In the genomic region with DNA sequence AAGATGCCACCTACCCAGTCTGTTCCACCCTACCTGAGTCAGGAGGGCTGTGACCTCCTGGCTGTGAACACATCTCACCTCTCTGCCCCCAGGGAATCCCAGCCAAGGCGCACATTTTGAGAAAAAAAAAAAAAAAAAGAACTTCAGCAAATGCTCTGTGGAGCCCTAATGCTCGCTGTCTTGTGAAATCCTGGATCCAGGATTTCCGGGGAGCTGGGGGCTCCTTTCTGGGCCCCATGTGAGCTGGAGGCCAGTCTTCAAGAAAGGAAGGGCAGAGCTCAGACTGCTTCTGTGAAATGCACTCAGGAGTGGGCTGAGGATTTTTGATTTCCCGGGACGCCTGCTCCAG, we compare ENCODE assay signal across 1 cellular context.
A peak's percentile ranks its signal among the peaks of the same experiment; 100 is the strongest.
TF ChIP-seq lines count a peak whose summit lies in the region.

No MANE protein-coding gene starts in this region.

TF ChIP-seq in HepG2, 621 proteins besides CTCF, POLR2A, EP300 and RAD21 (continued from another document and continues in another):
- TF ChIP-seq SIX1 (CRISPR knock-in tag; IDR thresholded peaks at IDR 0.05; ENCODE audit: borderline replicate concordance) (0 out of 2 replicates have a peak, but pooled peaks have one; percentile 28), ZNF670 (CRISPR knock-in tag; IDR thresholded peaks at IDR 0.05; ENCODE audit: borderline replicate concordance) (0 out of 2 replicates have a peak, but pooled peaks have one; percentile 43), EHMT2 (IDR thresholded peaks at IDR 0.05; ENCODE audit: borderline replicate concordance, low read depth, low read length) (no peak), GZF1 (CRISPR knock-in tag; IDR thresholded peaks at IDR 0.05) (peak; percentile 63; the same call in 1 of the 2 replicates), MLLT10 (CRISPR knock-in tag; IDR thresholded peaks at IDR 0.05) (no peak), ZNF776 (CRISPR knock-in tag; IDR thresholded peaks at IDR 0.05) (no peak), ZNF883 (CRISPR knock-in tag; IDR thresholded peaks at IDR 0.05; ENCODE audit: not compliant biosample characterization) (no peak), ZKSCAN1 (IDR thresholded peaks at IDR 0.05; ENCODE audit: low read length) (no peak), ZNF761 (CRISPR knock-in tag; conservative IDR thresholded peaks at IDR 0.05) (no peak), ZNF441 (CRISPR knock-in tag; IDR thresholded peaks at IDR 0.05; ENCODE audit: borderline replicate concordance) (peak; percentile 55; the same call in 1 of the 2 replicates), CEBPG (CRISPR knock-in tag; IDR thresholded peaks at IDR 0.05) (0 out of 2 replicates have a peak, but pooled peaks have one; percentile 6), TAF1 (CRISPR knock-in tag; IDR thresholded peaks at IDR 0.05) (no peak), ZNF282 (IDR thresholded peaks at IDR 0.05; ENCODE audit: partially characterized antibody) (no peak), KLF16 (CRISPR knock-in tag; IDR thresholded peaks at IDR 0.05) (no peak)
- TF ChIP-seq, protein P1, sequence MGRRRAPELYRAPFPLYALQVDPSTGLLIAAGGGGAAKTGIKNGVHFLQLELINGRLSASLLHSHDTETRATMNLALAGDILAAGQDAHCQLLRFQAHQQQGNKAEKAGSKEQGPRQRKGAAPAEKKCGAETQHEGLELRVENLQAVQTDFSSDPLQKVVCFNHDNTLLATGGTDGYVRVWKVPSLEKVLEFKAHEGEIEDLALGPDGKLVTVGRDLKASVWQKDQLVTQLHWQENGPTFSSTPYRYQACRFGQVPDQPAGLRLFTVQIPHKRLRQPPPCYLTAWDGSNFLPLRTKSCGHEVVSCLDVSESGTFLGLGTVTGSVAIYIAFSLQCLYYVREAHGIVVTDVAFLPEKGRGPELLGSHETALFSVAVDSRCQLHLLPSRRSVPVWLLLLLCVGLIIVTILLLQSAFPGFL (CRISPR knock-in tag; IDR thresholded peaks at IDR 0.05), result no peak
- TF ChIP-seq, protein P2, sequence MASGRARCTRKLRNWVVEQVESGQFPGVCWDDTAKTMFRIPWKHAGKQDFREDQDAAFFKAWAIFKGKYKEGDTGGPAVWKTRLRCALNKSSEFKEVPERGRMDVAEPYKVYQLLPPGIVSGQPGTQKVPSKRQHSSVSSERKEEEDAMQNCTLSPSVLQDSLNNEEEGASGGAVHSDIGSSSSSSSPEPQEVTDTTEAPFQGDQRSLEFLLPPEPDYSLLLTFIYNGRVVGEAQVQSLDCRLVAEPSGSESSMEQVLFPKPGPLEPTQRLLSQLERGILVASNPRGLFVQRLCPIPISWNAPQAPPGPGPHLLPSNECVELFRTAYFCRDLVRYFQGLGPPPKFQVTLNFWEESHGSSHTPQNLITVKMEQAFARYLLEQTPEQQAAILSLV (CRISPR knock-in tag; IDR thresholded peaks at IDR 0.05; ENCODE audit: borderline replicate concordance), result no peak
- TF ChIP-seq, protein P3, sequence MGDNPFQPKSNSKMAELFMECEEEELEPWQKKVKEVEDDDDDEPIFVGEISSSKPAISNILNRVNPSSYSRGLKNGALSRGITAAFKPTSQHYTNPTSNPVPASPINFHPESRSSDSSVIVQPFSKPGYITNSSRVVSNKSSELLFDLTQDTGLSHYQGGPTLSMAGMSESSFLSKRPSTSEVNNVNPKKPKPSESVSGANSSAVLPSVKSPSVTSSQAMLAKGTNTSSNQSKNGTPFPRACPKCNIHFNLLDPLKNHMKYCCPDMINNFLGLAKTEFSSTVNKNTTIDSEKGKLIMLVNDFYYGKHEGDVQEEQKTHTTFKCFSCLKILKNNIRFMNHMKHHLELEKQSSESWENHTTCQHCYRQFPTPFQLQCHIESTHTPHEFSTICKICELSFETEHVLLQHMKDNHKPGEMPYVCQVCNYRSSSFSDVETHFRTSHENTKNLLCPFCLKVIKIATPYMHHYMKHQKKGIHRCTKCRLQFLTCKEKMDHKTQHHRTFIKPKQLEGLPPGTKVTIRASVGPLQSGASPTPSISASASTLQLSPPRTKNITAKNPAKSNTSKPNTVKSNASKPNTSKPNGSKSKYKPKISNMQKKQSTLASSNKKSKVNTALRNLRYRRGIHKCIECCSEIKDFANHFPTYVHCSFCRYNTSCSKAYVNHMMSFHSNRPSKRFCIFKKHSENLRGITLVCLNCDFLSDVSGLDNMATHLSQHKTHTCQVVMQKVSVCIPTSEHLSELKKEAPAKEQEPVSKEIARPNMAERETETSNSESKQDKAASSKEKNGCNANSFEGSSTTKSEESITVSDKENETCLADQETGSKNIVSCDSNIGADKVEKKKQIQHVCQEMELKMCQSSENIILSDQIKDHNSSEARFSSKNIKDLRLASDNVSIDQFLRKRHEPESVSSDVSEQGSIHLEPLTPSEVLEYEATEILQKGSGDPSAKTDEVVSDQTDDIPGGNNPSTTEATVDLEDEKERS (CRISPR knock-in tag; IDR thresholded peaks at IDR 0.05), result 0 out of 2 replicates have a peak, but pooled peaks have one; percentile 18
- TF ChIP-seq, protein P4, sequence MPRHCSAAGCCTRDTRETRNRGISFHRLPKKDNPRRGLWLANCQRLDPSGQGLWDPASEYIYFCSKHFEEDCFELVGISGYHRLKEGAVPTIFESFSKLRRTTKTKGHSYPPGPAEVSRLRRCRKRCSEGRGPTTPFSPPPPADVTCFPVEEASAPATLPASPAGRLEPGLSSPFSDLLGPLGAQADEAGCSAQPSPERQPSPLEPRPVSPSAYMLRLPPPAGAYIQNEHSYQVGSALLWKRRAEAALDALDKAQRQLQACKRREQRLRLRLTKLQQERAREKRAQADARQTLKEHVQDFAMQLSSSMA (CRISPR knock-in tag; IDR thresholded peaks at IDR 0.05), result 0 out of 2 replicates have a peak, but pooled peaks have one; percentile 28
- TF ChIP-seq, protein P5, sequence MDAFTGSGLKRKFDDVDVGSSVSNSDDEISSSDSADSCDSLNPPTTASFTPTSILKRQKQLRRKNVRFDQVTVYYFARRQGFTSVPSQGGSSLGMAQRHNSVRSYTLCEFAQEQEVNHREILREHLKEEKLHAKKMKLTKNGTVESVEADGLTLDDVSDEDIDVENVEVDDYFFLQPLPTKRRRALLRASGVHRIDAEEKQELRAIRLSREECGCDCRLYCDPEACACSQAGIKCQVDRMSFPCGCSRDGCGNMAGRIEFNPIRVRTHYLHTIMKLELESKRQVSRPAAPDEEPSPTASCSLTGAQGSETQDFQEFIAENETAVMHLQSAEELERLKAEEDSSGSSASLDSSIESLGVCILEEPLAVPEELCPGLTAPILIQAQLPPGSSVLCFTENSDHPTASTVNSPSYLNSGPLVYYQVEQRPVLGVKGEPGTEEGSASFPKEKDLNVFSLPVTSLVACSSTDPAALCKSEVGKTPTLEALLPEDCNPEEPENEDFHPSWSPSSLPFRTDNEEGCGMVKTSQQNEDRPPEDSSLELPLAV (CRISPR knock-in tag; conservative IDR thresholded peaks at IDR 0.05; ENCODE audit: low read depth), result no peak
- TF ChIP-seq, protein P6, sequence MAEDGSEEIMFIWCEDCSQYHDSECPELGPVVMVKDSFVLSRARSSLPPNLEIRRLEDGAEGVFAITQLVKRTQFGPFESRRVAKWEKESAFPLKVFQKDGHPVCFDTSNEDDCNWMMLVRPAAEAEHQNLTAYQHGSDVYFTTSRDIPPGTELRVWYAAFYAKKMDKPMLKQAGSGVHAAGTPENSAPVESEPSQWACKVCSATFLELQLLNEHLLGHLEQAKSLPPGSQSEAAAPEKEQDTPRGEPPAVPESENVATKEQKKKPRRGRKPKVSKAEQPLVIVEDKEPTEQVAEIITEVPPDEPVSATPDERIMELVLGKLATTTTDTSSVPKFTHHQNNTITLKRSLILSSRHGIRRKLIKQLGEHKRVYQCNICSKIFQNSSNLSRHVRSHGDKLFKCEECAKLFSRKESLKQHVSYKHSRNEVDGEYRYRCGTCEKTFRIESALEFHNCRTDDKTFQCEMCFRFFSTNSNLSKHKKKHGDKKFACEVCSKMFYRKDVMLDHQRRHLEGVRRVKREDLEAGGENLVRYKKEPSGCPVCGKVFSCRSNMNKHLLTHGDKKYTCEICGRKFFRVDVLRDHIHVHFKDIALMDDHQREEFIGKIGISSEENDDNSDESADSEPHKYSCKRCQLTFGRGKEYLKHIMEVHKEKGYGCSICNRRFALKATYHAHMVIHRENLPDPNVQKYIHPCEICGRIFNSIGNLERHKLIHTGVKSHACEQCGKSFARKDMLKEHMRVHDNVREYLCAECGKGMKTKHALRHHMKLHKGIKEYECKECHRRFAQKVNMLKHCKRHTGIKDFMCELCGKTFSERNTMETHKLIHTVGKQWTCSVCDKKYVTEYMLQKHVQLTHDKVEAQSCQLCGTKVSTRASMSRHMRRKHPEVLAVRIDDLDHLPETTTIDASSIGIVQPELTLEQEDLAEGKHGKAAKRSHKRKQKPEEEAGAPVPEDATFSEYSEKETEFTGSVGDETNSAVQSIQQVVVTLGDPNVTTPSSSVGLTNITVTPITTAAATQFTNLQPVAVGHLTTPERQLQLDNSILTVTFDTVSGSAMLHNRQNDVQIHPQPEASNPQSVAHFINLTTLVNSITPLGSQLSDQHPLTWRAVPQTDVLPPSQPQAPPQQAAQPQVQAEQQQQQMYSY (CRISPR knock-in tag; IDR thresholded peaks at IDR 0.05), result peak; percentile 93
- TF ChIP-seq, protein P7, sequence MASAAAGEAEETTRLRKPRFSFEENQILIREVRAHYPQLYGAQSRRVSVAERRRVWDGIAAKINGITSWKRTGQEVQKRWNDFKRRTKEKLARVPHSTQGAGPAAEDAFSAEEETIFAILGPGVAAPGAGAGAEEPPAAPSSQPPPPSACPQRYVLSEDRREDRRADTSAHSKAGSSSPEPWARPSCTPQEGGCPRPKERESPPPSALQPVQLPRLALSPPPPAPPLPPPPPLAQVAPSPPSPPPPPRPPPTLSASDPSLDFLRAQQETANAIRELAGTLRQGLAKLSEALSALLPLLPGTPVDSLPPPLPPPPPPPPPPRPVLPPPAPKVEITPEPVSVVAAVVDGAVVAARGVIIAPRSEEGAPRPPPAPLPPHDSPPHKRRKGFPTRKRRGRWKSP (CRISPR knock-in tag; IDR thresholded peaks at IDR 0.05), result no peak
- TF ChIP-seq, protein P8, sequence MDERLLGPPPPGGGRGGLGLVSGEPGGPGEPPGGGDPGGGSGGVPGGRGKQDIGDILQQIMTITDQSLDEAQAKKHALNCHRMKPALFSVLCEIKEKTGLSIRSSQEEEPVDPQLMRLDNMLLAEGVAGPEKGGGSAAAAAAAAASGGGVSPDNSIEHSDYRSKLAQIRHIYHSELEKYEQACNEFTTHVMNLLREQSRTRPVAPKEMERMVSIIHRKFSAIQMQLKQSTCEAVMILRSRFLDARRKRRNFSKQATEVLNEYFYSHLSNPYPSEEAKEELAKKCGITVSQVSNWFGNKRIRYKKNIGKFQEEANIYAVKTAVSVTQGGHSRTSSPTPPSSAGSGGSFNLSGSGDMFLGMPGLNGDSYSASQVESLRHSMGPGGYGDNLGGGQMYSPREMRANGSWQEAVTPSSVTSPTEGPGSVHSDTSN (CRISPR knock-in tag; IDR thresholded peaks at IDR 0.05), result no peak
- TF ChIP-seq, protein P9, sequence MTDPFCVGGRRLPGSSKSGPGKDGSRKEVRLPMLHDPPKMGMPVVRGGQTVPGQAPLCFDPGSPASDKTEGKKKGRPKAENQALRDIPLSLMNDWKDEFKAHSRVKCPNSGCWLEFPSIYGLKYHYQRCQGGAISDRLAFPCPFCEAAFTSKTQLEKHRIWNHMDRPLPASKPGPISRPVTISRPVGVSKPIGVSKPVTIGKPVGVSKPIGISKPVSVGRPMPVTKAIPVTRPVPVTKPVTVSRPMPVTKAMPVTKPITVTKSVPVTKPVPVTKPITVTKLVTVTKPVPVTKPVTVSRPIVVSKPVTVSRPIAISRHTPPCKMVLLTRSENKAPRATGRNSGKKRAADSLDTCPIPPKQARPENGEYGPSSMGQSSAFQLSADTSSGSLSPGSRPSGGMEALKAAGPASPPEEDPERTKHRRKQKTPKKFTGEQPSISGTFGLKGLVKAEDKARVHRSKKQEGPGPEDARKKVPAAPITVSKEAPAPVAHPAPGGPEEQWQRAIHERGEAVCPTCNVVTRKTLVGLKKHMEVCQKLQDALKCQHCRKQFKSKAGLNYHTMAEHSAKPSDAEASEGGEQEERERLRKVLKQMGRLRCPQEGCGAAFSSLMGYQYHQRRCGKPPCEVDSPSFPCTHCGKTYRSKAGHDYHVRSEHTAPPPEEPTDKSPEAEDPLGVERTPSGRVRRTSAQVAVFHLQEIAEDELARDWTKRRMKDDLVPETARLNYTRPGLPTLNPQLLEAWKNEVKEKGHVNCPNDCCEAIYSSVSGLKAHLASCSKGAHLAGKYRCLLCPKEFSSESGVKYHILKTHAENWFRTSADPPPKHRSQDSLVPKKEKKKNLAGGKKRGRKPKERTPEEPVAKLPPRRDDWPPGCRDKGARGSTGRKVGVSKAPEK (CRISPR knock-in tag; IDR thresholded peaks at IDR 0.05; ENCODE audit: borderline replicate concordance), result peak; percentile 27; the same call in 1 of the 2 replicates
- TF ChIP-seq, protein P10, sequence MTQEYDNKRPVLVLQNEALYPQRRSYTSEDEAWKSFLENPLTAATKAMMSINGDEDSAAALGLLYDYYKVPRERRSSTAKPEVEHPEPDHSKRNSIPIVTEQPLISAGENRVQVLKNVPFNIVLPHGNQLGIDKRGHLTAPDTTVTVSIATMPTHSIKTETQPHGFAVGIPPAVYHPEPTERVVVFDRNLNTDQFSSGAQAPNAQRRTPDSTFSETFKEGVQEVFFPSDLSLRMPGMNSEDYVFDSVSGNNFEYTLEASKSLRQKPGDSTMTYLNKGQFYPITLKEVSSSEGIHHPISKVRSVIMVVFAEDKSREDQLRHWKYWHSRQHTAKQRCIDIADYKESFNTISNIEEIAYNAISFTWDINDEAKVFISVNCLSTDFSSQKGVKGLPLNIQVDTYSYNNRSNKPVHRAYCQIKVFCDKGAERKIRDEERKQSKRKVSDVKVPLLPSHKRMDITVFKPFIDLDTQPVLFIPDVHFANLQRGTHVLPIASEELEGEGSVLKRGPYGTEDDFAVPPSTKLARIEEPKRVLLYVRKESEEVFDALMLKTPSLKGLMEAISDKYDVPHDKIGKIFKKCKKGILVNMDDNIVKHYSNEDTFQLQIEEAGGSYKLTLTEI (CRISPR knock-in tag; conservative IDR thresholded peaks at IDR 0.05), result no peak
